Comparison of ENCODE assay signal across 8 cellular contexts in genomic region chr10:6088721-6089333, GRCh38. TPM values are rescaled to one million over a fixed set of nuclear protein-coding genes. Genes with fewer than 3 reads are reported as not detected.
DNase-seq lines count a peak whose midpoint lies in the region; ATAC-seq and TF ChIP-seq lines count a peak whose summit lies in the region.

RBM17 (plus strand) TSS chr10:6089034; CDS start chr10:6097066, 8,032 bp downstream.

- peak within 1 kb of the TSS; percentile 76 for H3K4me3 ChIP-seq in LNCaP clone FGC (ENCODE audit: low read depth, low read length)
- peak within 1 kb of the TSS; percentile 77 for H3K4me3 ChIP-seq in fibroblast of pulmonary artery (replicated peaks; ENCODE audit: low read depth, low read length)

- peak within 1 kb of the TSS; percentile 91 for H3K4me3 Mint-ChIP-seq in nephron progenitor cell
- H3K4me3 Mint-ChIP-seq in stimulated activated naive CD8-positive, alpha-beta T cell treated with anti-CD3 and anti-CD28 coated beads, Interleukin-15, amount 100 ng/mL, for 72 hours = peak within 1 kb of the TSS; percentile 95 to 99

- TF ChIP-seq CTCF in LNCaP clone FGC (IDR thresholded peaks at IDR 0.05; ENCODE audit: control insufficient read depth, extremely low read depth, insufficient read depth) (peak; percentile 100), RWPE1 (conservative IDR thresholded peaks at IDR 0.05; ENCODE audit: low read depth) (peak; percentile 100), fibroblast of pulmonary artery (IDR thresholded peaks at IDR 0.05; ENCODE audit: low read length, missing control alignments) (no peak), nephron progenitor cell (IDR thresholded peaks at IDR 0.05) (peak; percentile 100)

- POLR2A ChIA-PET in RWPE1 (lab: Yijun Ruan, JAX; ENCODE audit: low non-redundant PET) = no interaction called here

- in situ Hi-C loops in G401 (cut with HindIII; ENCODE audit: low sequenced_read_pairs) = no loop called here

- peaks cover 45% of the 10 kb centered on the region for H3K4me1 Mint-ChIP-seq in nephron progenitor cell
- H3K4me1 Mint-ChIP-seq in stimulated activated naive CD8-positive, alpha-beta T cell treated with anti-CD3 and anti-CD28 coated beads, Interleukin-15, amount 100 ng/mL, for 72 hours = peaks cover 84% of the 10 kb centered on the region

- peak within 1 kb of the TSS; percentile 75 for H3K27ac ChIP-seq in RWPE1

- peaks cover 13% of the 10 kb centered on the region for H3K36me3 Mint-ChIP-seq in nephron progenitor cell (ENCODE audit: low read depth)

- DNase-seq in G401 (ENCODE audit: low spot score) (peak; percentile 95), H4 (ENCODE audit: low spot score) (peak; percentile 88), LNCaP clone FGC (ENCODE audit: low read depth) (peak; percentile 93), RWPE1 (ENCODE audit: low spot score) (peak; percentile 84), fibroblast of pulmonary artery (ENCODE audit: low read depth) (peak; percentile 98), nephron progenitor cell (peak; percentile 96)
- peak; percentile 98 for DNase-seq in activated effector memory CD4-positive, alpha-beta T cell treated with Interleukin-2 at 50 U/mL for 16 hours
- DNase-seq in stimulated activated naive CD8-positive, alpha-beta T cell treated with anti-CD3 and anti-CD28 coated beads, Interleukin-15, amount 100 ng/mL, for 72 hours = peak; percentile 99 to 100

- peak; percentile 81 for ATAC-seq in stimulated activated naive CD8-positive, alpha-beta T cell treated with anti-CD3 and anti-CD28 coated beads, Interleukin-15, amount 100 ng/mL, for 72 hours

- CTCF ChIA-PET in RWPE1 (lab: Yijun Ruan, JAX) = interaction anchor here (0.6 to 1.6 kb wide), 2 partner anchors 313 to 432 kb away, joined by 3 to 8 read pairs; no protein-coding TSS in a partner anchor

- peaks cover 5% of the 10 kb centered on the region for H3K9me3 Mint-ChIP-seq in nephron progenitor cell
- H3K9me3 Mint-ChIP-seq in stimulated activated naive CD8-positive, alpha-beta T cell treated with anti-CD3 and anti-CD28 coated beads, Interleukin-15, amount 100 ng/mL, for 72 hours = no peaks in the 10 kb centered on the region

- H3K27me3 Mint-ChIP-seq in nephron progenitor cell (ENCODE audit: low read depth, poor library complexity) = no peaks in the 10 kb centered on the region
- H3K27me3 Mint-ChIP-seq in stimulated activated naive CD8-positive, alpha-beta T cell treated with anti-CD3 and anti-CD28 coated beads, Interleukin-15, amount 100 ng/mL, for 72 hours = no peaks in the 10 kb centered on the region

- peak within 1 kb of the TSS; percentile 72 for H3K27ac Mint-ChIP-seq in nephron progenitor cell
- peak within 1 kb of the TSS; percentile 70 to 98 for H3K27ac Mint-ChIP-seq in stimulated activated naive CD8-positive, alpha-beta T cell treated with anti-CD3 and anti-CD28 coated beads, Interleukin-15, amount 100 ng/mL, for 72 hours

RNA-seq across cellular contexts. Expression of gene RBM17, which starts in this region (rescaled TPM):
- total RNA-seq in G401 (2014; rRNA removed; shearing (Covaris generic)) = 28.6 and 41.9 TPM in 2 replicates
- 9.2 and 18.5 TPM in 2 replicates for total RNA-seq in H4 (2014; rRNA removed; shearing (Covaris generic))

Comparison
In these comparisons a context has a peak if more than half of its experiments do, and no peak if none do; other contexts are left out.
1. Peak in every context shown above with its lines: DNase-seq, ATAC-seq, H3K4me3 ChIP-seq and H3K27ac ChIP-seq.